Comparison of ENCODE assay signal across 8 cellular contexts in the genomic region with DNA sequence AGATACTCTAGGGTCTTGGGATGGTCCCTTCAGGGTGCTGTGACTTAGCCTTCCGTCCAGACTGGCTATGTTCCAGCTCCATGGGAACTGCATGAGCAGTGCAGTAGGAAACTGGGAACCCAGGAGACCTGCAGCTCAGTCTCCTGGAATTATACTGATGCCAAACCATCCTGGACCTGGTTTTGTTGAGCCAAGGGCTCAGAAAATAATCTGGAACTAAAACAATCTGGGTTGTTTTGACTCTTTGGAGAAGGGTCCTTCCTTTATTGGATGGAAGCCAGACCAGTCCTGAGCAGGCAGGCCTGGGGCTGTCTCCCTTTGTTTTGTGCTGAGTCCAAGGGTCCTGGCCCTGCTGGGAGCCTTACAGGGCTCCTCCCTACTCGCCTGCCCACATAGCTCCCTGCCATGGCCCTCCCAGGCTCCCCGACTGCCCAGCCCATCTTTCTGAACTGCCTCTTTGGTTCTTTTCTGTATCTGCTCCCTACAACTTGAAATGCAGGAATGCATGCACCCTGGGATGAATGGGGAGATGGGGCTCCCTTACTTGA. TPM values are rescaled to one million over a fixed set of nuclear protein-coding genes. Genes with fewer than 3 reads are reported as not detected.
DNase-seq lines count a peak whose midpoint lies in the region; ATAC-seq and TF ChIP-seq lines count a peak whose summit lies in the region.

No MANE protein-coding gene starts in this region.

- peak overlapping the region; percentile 97 for H3K27ac Mint-ChIP-seq in memory B cell

- no peak for ATAC-seq in heart left ventricle
- no peak for ATAC-seq in left ventricle myocardium superior
- ATAC-seq in memory B cell (ENCODE audit: low read depth): no peak
- ATAC-seq in GM18867 (IDR thresholded peaks at IDR 0.05; ENCODE audit: unreplicated experiment): no peak
- ATAC-seq in GM18858 (IDR thresholded peaks at IDR 0.05; ENCODE audit: unreplicated experiment): no peak

- peaks cover 6% of the 10 kb centered on the region for H3K36me3 Mint-ChIP-seq in memory B cell

- intact Hi-C loops in heart left ventricle (cut with DNase I): loop anchor here in 4 of 10 donors (1.0 to 5.0 kb wide), 4 partner anchors 11 to 241 kb away; a partner anchor contains a TSS
- intact Hi-C loops in left ventricle myocardium superior (cut with micrococcal nuclease): no loop called here
- intact Hi-C loops in uterus (cut with DNase I; ENCODE audit: low total_unique reads): no loop called here

- H3K27ac ChIP-seq in heart left ventricle (peak overlapping the region in 11 of 12 donors; percentile 89 to 99 (median 97)), uterus (no peak overlapping the region)

- H3K9me3 ChIP-seq in heart left ventricle (no peaks in the 10 kb centered on the region), uterus (no peaks in the 10 kb centered on the region)

- H3K27me3 ChIP-seq in heart left ventricle: no peaks in the 10 kb centered on the region
- H3K27me3 ChIP-seq in uterus: no peaks in the 10 kb centered on the region

- H3K4me3 Mint-ChIP-seq in memory B cell: peak overlapping the region; percentile 95

- 21 to 32% (median 27%) methylated on average over 3 of the region's 3 CpGs for WGBS in heart left ventricle, 4 donors

- in situ Hi-C loops in astrocyte of the cerebellum (cut with HindIII; ENCODE audit: low sequenced_read_pairs): no loop called here

- no peaks in the 10 kb centered on the region for H3K9me3 Mint-ChIP-seq in memory B cell

- H3K36me3 ChIP-seq in heart left ventricle: peaks cover 0 to 28% (median 9%) of the 10 kb centered on the region in 9 donors
- H3K36me3 ChIP-seq in uterus: no peaks in the 10 kb centered on the region

- H3K4me3 ChIP-seq in heart left ventricle (peak overlapping the region in 11 of 12 donors; percentile 48 to 83 (median 73)), astrocyte of the cerebellum (ENCODE audit: low read depth, low read length) (peak overlapping the region; percentile 85), uterus (peak overlapping the region; percentile 67 to 72)

- TF ChIP-seq POLR2A in heart left ventricle (IDR thresholded peaks at IDR 0.05): no peak
- TF ChIP-seq POLR2A in uterus (IDR thresholded peaks at IDR 0.05): no peak

- DNase-seq in heart left ventricle (peak in 1 of 5 donors; percentile 28), left ventricle myocardium superior (no peak), astrocyte of the cerebellum (ENCODE audit: low read depth) (no peak), memory B cell (ENCODE audit: low spot score in 2 of 2) (no peak), uterus (no peak), NCI-H1048 (lab: John Stamatoyannopoulos, UW) (no peak)

- no peak for TF ChIP-seq CTCF in heart left ventricle (IDR thresholded peaks at IDR 0.05)
- no peak for TF ChIP-seq CTCF in astrocyte of the cerebellum (IDR thresholded peaks at IDR 0.05; ENCODE audit: low read depth, low read length, missing control alignments)
- TF ChIP-seq CTCF in uterus (IDR thresholded peaks at IDR 0.05): no peak

- peaks cover 6 to 71% (median 54%) of the 10 kb centered on the region in 12 donors for H3K4me1 ChIP-seq in heart left ventricle
- H3K4me1 ChIP-seq in uterus: peaks cover 0 to 15% of the 10 kb centered on the region in 2 donors

- H3K4me1 Mint-ChIP-seq in memory B cell: peaks cover 30% of the 10 kb centered on the region

- H3K27me3 Mint-ChIP-seq in memory B cell: no peaks in the 10 kb centered on the region

RNA-seq across cellular contexts. Expression of a gene that starts 1.2 kb away (rescaled TPM):
- 10 to 100 TPM; 51.4 to 71.0 (median 56.7) TPM for total RNA-seq in heart left ventricle
- polyA plus RNA-seq in heart left ventricle: 10 to 100 TPM; 29.9 to 46.9 TPM
- total RNA-seq in left ventricle myocardium superior: 60.0 TPM
- total RNA-seq in uterus: 10 to 100 TPM in 3 of 4 donors, 1 to 10 TPM in 1; 6.9 to 26.7 (median 18.0) TPM

RNA-seq across cellular contexts. Expression of a gene that starts 14.4 kb away (rescaled TPM):
- total RNA-seq in heart left ventricle (1 to 10 TPM in 1 of 9 donors, under 1 TPM in 2, not detected in 6; 0.14 to 1.3 (median 0.37) TPM), left ventricle myocardium superior (not detected), uterus (1 to 10 TPM in 2 of 4 donors, under 1 TPM in 1, not detected in 1; 0.48 to 2.7 (median 1.3) TPM)
- under 1 TPM; 0.07 to 0.23 TPM for polyA plus RNA-seq in heart left ventricle

RNA-seq across cellular contexts. Expression of a gene that starts 21.8 kb away (rescaled TPM):
- 10 to 100 TPM; 13.2 to 36.7 (median 14.7) TPM for total RNA-seq in heart left ventricle
- 10 to 100 TPM in 1 of 2 donors, 1 to 10 TPM in 1; 8.0 to 65.6 TPM for polyA plus RNA-seq in heart left ventricle
- total RNA-seq in left ventricle myocardium superior: 13.3 TPM
- 10 to 100 TPM in 2 of 4 donors, 1 to 10 TPM in 2; 5.1 to 18.5 (median 12.3) TPM for total RNA-seq in uterus

RNA-seq across cellular contexts. Expression of a gene that starts 26.8 kb away (rescaled TPM):
- total RNA-seq in heart left ventricle (100 to 1,000 TPM in 3 of 9 donors, 10 to 100 TPM in 6; 71.4 to 140 (median 93.2) TPM), left ventricle myocardium superior (89.6 TPM), uterus (100 to 1,000 TPM in 1 of 4 donors, 10 to 100 TPM in 3; 49.6 to 183 (median 65.4) TPM)
- polyA plus RNA-seq in heart left ventricle: 100 to 1,000 TPM in 1 of 2 donors, 10 to 100 TPM in 1; 84.7 to 235 TPM

RNA-seq across cellular contexts. Expression of a gene that starts 31.0 kb away (rescaled TPM):
- total RNA-seq in heart left ventricle (10 to 100 TPM; 26.8 to 65.0 (median 40.2) TPM), left ventricle myocardium superior (35.6 TPM), uterus (10 to 100 TPM in 2 of 4 donors, 1 to 10 TPM in 2; 2.3 to 45.8 (median 18.5) TPM)
- 10 to 100 TPM; 29.2 to 65.7 TPM for polyA plus RNA-seq in heart left ventricle

Comparison
In these comparisons a context has a peak if more than half of its experiments do, and no peak if none do; other contexts are left out.
1. H3K27ac ChIP-seq: peak in heart left ventricle (11 of 12); none in uterus (0 of 2).
2. Peak in every context shown above with its lines, with median percentiles within 50 percentile points of each other: H3K4me3 ChIP-seq.